20 cellular contexts compared by ENCODE assay signal in genomic region chr7:18430810-18431209, GRCh38.
DNase-seq lines count a peak whose midpoint lies in the region; ATAC-seq, FAIRE-seq and TF ChIP-seq lines count a peak whose summit lies in the region.
"Had no signal": no experiment of that assay in that cellular context is flagged by ENCODE, and none has a peak within 500 bp of the region (broad histone marks: within the 10 kb centered on the region; RNA-seq: fewer than 3 reads in every experiment).

No MANE protein-coding gene starts in this region.

- in situ Hi-C loops in IMR-90 (cut with MboI; ENCODE audit: low sequenced_read_pairs) = no loop called here

- H3K18ac ChIP-seq in IMR-90 (ENCODE audit: low read depth, low read length) (peak overlapping the region; percentile 92; the same call in 1 of the 2 replicates), H9 (ENCODE audit: insufficient read length, low read depth, low read length) (no peak overlapping the region)

- H3K4me3 ChIP-seq in IMR-90 (ENCODE audit: insufficient read depth, low read depth, low read length) (no peak overlapping the region), bronchial epithelial cell (ENCODE audit: low read depth, low read length) (no peak overlapping the region), neural progenitor cell (no peak overlapping the region)
- H3K4me3 ChIP-seq: BLaER1 treated with 17β-estradiol and CSF1 and Interleukin-3, amounts not matched to agents 10 nM and 100 nM; GM12878; GM23248 had no signal

- H3K4me3 Mint-ChIP-seq in neural progenitor cell (no peak overlapping the region), T-cell (no peak overlapping the region), H9 (no peak overlapping the region)
- H3K4me3 Mint-ChIP-seq: B cell; CD8-positive, alpha-beta T cell had no signal

- no peaks in the 10 kb centered on the region for H3K27me3 ChIP-seq in IMR-90 (ENCODE audit: control insufficient read depth, insufficient read depth, low read length)
- H3K27me3 ChIP-seq in bronchial epithelial cell (ENCODE audit: control insufficient read depth, insufficient read depth, low read length) = no peaks in the 10 kb centered on the region
- H3K27me3 ChIP-seq in foreskin keratinocyte = no peaks in the 10 kb centered on the region
- no peaks in the 10 kb centered on the region for H3K27me3 ChIP-seq in neural progenitor cell
- no peaks in the 10 kb centered on the region for H3K27me3 ChIP-seq in H9 (ENCODE audit: insufficient read depth, low read length)
- H3K27me3 ChIP-seq: BLaER1 treated with 17β-estradiol and CSF1 and Interleukin-3, amounts not matched to agents 10 nM and 100 nM had no signal

- H3K23ac ChIP-seq in IMR-90 (ENCODE audit: low read depth, low read length) (peak overlapping the region; percentile 32; the same call in 1 of the 2 replicates), H9 (ENCODE audit: insufficient read length, low read depth, low read length) (no peak overlapping the region)

- H2AFZ ChIP-seq in IMR-90 (replicated peaks; ENCODE audit: low read length, poor library complexity) (no peak overlapping the region), neural progenitor cell (replicated peaks) (no peak overlapping the region), H9 (ENCODE audit: low read length) (no peak overlapping the region)
- H2AFZ ChIP-seq: GM23248 had no signal

- DNase-seq in IMR-90 (no peak), bronchial epithelial cell (ENCODE audit: low read depth) (peak; percentile 46), foreskin keratinocyte (peak; percentile 38 to 73), neural progenitor cell (ENCODE audit: low spot score) (no peak), T-cell (no peak), H9 (no peak), DMS153 (lab: John Stamatoyannopoulos, UW) (no peak)
- DNase-seq: 8988T; Calu3; CD8-positive, alpha-beta T cell; DMS53; DND-41; EL; GM23248; HCEC 1CT had no signal

- ATAC-seq in IMR-90 (ENCODE audit: low read depth) (no peak), foreskin keratinocyte (peak; percentile 62), T-cell (replicated peaks in 1 of 4) (no peak)
- ATAC-seq: CD8-positive, alpha-beta T cell; GM12878 had no signal

- POLR2A ChIA-PET in IMR-90 (lab: Charles Lee; ENCODE audit: unreplicated experiment) (no interaction called here), T-cell (lab: Charles Lee) (no interaction called here)

- H4K5ac ChIP-seq in IMR-90 (ENCODE audit: low read depth, low read length) (peak overlapping the region; percentile 78; the same call in 1 of the 2 replicates), H9 (ENCODE audit: insufficient read length, low read depth, low read length) (no peak overlapping the region)

- H3K36me3 ChIP-seq in IMR-90 (ENCODE audit: control insufficient read depth, insufficient read depth, low read length) (no peaks in the 10 kb centered on the region), bronchial epithelial cell (ENCODE audit: control insufficient read depth, insufficient read depth, low read length) (no peaks in the 10 kb centered on the region), neural progenitor cell (no peaks in the 10 kb centered on the region)

- H3K27ac Mint-ChIP-seq in neural progenitor cell (peak overlapping the region; percentile 4), T-cell (no peak overlapping the region), H9 (no peak overlapping the region; a peak in 1 of 7 replicates)
- H3K27ac Mint-ChIP-seq: B cell; CD8-positive, alpha-beta T cell had no signal

- H3K56ac ChIP-seq in IMR-90 (ENCODE audit: extremely low read depth, insufficient read depth, low read length) (no peak overlapping the region; the same call in 1 of the 2 replicates), H9 (ENCODE audit: insufficient read length, low read depth, low read length) (no peak overlapping the region)

- no peak for TF ChIP-seq POLR2A in IMR-90 (IDR thresholded peaks at IDR 0.05; ENCODE audit: low read depth, low read length)

- H3K36me3 Mint-ChIP-seq in neural progenitor cell (no peaks in the 10 kb centered on the region), T-cell (no peaks in the 10 kb centered on the region), H9 (ENCODE audit: insufficient read depth in 1 of 3, low read depth in 3 of 3) (no peaks in the 10 kb centered on the region)
- H3K36me3 Mint-ChIP-seq: CD8-positive, alpha-beta T cell had no signal

- H3K79me1 ChIP-seq in IMR-90 (ENCODE audit: low read depth in 1 of 2, low read length in 2 of 2) = no peaks in the 10 kb centered on the region
- no peaks in the 10 kb centered on the region for H3K79me1 ChIP-seq in H9 (ENCODE audit: insufficient read depth, low read depth, low read length, poor library complexity, severe bottlenecking)

- no peak for TF ChIP-seq RAD21 in IMR-90 (IDR thresholded peaks at IDR 0.05; ENCODE audit: low read length)

- H3K27me3 Mint-ChIP-seq in neural progenitor cell (ENCODE audit: insufficient read depth, low read depth) (no peaks in the 10 kb centered on the region), T-cell (peaks cover 0 to 5% of the 10 kb centered on the region in 2 donors), H9 (ENCODE audit: low read depth) (no peaks in the 10 kb centered on the region)
- H3K27me3 Mint-ChIP-seq: B cell had no signal

- H2BK20ac ChIP-seq in IMR-90 (ENCODE audit: low read depth, low read length) = peak overlapping the region; percentile 65
- H2BK20ac ChIP-seq in H9 (ENCODE audit: low read depth, low read length, poor library complexity, severe bottlenecking) = no peak overlapping the region

- H3T11ph ChIP-seq in H9 (ENCODE audit: low read length) = no peak overlapping the region

- BruUV-seq in IMR-90 (replicated peaks; lab: Mats Ljungman, UMichigan) = no TSS peak

- H3K9me3 Mint-ChIP-seq in neural progenitor cell = peaks cover 2% of the 10 kb centered on the region
- H3K9me3 Mint-ChIP-seq in T-cell = peaks cover 0 to 4% (median 0%) of the 10 kb centered on the region in 3 donors
- H3K9me3 Mint-ChIP-seq in H9 = no peaks in the 10 kb centered on the region
- H3K9me3 Mint-ChIP-seq: CD8-positive, alpha-beta T cell had no signal

- H3K79me2 ChIP-seq in neural progenitor cell (ENCODE audit: low read depth) = no peaks in the 10 kb centered on the region
- H3K79me2 ChIP-seq in H9 (ENCODE audit: insufficient read depth, low read length) = no peaks in the 10 kb centered on the region

- H2BK5ac ChIP-seq in IMR-90 (ENCODE audit: low read depth, low read length, poor library complexity, severe bottlenecking) (peak overlapping the region; percentile 29), H9 (ENCODE audit: insufficient read length, low read length) (no peak overlapping the region)

- H2BK15ac ChIP-seq in IMR-90 (ENCODE audit: low read depth, low read length) = peak overlapping the region; percentile 90; the same call in 2 of the 3 replicates
- H2BK15ac ChIP-seq in H9 (ENCODE audit: low read depth, low read length) = no peak overlapping the region

- peaks cover 14% of the 10 kb centered on the region for H3K4me1 Mint-ChIP-seq in neural progenitor cell
- no peaks in the 10 kb centered on the region for H3K4me1 Mint-ChIP-seq in T-cell
- peaks cover 11 to 15% of the 10 kb centered on the region in 2 experiments for H3K4me1 Mint-ChIP-seq in H9

- H2BK120ac ChIP-seq in IMR-90 (ENCODE audit: low read depth, low read length) (peak overlapping the region; percentile 80), H9 (ENCODE audit: low read depth, low read length, poor library complexity, severe bottlenecking) (no peak overlapping the region)

- H4K20me1 ChIP-seq in IMR-90 (ENCODE audit: insufficient read depth, low read length) (no peaks in the 10 kb centered on the region), neural progenitor cell (ENCODE audit: low read depth) (no peaks in the 10 kb centered on the region), H9 (ENCODE audit: control insufficient read depth, insufficient read depth, insufficient read length) (no peaks in the 10 kb centered on the region)
- H4K20me1 ChIP-seq: BLaER1 treated with 17β-estradiol and CSF1 and Interleukin-3, amounts not matched to agents 10 nM and 100 nM had no signal

- H4K8ac ChIP-seq in IMR-90 (ENCODE audit: low read depth in 2 of 2, low read length in 2 of 2) (peak overlapping the region in 1 of 2 experiments; percentile 38; a peak in 1 of 4 replicates), H9 (replicated peaks; ENCODE audit: insufficient read length, low read depth, low read length) (no peak overlapping the region)

- CTCF ChIA-PET in IMR-90 (lab: Yijun Ruan, JAX) = no interaction called here
- CTCF ChIA-PET in T-cell (lab: Charles Lee) = no interaction called here

- no peak for FAIRE-seq in bronchial epithelial cell (lab: Jason Lieb, UNC)
- FAIRE-seq: GM12878, GM19239 had no signal

- H3K4ac ChIP-seq in IMR-90 (ENCODE audit: low read depth, low read length) (peak overlapping the region; percentile 76), H9 (ENCODE audit: low read depth, low read length) (no peak overlapping the region)

- H3K4me2 ChIP-seq in IMR-90 (ENCODE audit: low read depth, low read length) = no peak overlapping the region
- H3K4me2 ChIP-seq in neural progenitor cell = no peak overlapping the region
- no peak overlapping the region for H3K4me2 ChIP-seq in H9 (ENCODE audit: insufficient read depth, insufficient read length, low read length)
- H3K4me2 ChIP-seq: BLaER1 treated with 17β-estradiol and CSF1 and Interleukin-3, amounts not matched to agents 10 nM and 100 nM had no signal

- H2AK5ac ChIP-seq in IMR-90 (ENCODE audit: low read depth, low read length) (peak overlapping the region; percentile 98), H9 (ENCODE audit: insufficient read length, low read length) (no peak overlapping the region)

- H4K91ac ChIP-seq in IMR-90 (ENCODE audit: insufficient read depth, low read depth, low read length) (peak overlapping the region; percentile 50; the same call in 1 of the 2 replicates), H9 (ENCODE audit: insufficient read length, low read depth, low read length) (no peak overlapping the region)

- WGBS in IMR-90 (ENCODE audit: extremely low coverage in 2 of 2, insufficient read length in 1 of 2), 2 experiments = 90% methylated on average over 2 of the region's 2 CpGs; no CpG with 5 or more reads in 1 of the 2 experiments
- no CpG with 5 or more reads among the region's 2 CpGs for WGBS in H9 (ENCODE audit: extremely low coverage, insufficient read length, low lambda C conversion rate)

- H3K9me3 ChIP-seq in IMR-90 (ENCODE audit: control insufficient read depth, insufficient read depth, low read length) (no peaks in the 10 kb centered on the region), neural progenitor cell (ENCODE audit: low read depth) (no peaks in the 10 kb centered on the region), H9 (ENCODE audit: control insufficient read depth, low read depth, low read length) (no peaks in the 10 kb centered on the region)

- dilution Hi-C loops in IMR-90 (cut with HindIII; ENCODE audit: low sequenced_read_pairs, unreplicated experiment) = no loop called here

- H2BK12ac ChIP-seq in H9 (ENCODE audit: insufficient read length, low read depth, low read length) = no peak overlapping the region

- H2AK9ac ChIP-seq in IMR-90 (replicated peaks; ENCODE audit: low read depth, low read length, poor library complexity) = no peak overlapping the region

- no peaks in the 10 kb centered on the region for H3K23me2 ChIP-seq in H9 (ENCODE audit: insufficient read length, low read depth, low read length, poor library complexity, severe bottlenecking)

- intact Hi-C loops in IMR-90 (cut with micrococcal nuclease) = no loop called here

- no peaks in the 10 kb centered on the region for H3F3A ChIP-seq in neural progenitor cell (ENCODE audit: low read depth)

- TF ChIP-seq CTCF in IMR-90 (conservative IDR thresholded peaks at IDR 0.05; ENCODE audit: low read depth, low read length) (no peak), bronchial epithelial cell (IDR thresholded peaks at IDR 0.05; ENCODE audit: insufficient read depth, low read length, severe bottlenecking) (no peak), foreskin keratinocyte (conservative IDR thresholded peaks at IDR 0.05) (no peak), neural progenitor cell (IDR thresholded peaks at IDR 0.05) (no peak), H9 (conservative IDR thresholded peaks at IDR 0.05) (no peak)

- H3K4me1 ChIP-seq in IMR-90 (ENCODE audit: control insufficient read depth, insufficient read depth, low read length) (peaks cover 12% of the 10 kb centered on the region), foreskin keratinocyte (peaks cover 25% of the 10 kb centered on the region), neural progenitor cell (peaks cover 13% of the 10 kb centered on the region), H9 (ENCODE audit: insufficient read depth, low read length) (no peaks in the 10 kb centered on the region; the same call in 1 of the 2 replicates)

- no peak overlapping the region for H3K27ac ChIP-seq in IMR-90 (ENCODE audit: insufficient read depth, low read length)
- no peak overlapping the region for H3K27ac ChIP-seq in foreskin keratinocyte
- no peak overlapping the region for H3K27ac ChIP-seq in neural progenitor cell
- H3K27ac ChIP-seq in H9 (ENCODE audit: insufficient read length, low read depth, low read length) = no peak overlapping the region
- H3K27ac ChIP-seq: BLaER1 treated with 17β-estradiol and CSF1 and Interleukin-3, amounts not matched to agents 10 nM and 100 nM; GM23248; HL-60 had no signal

- H3K9ac ChIP-seq in IMR-90 (ENCODE audit: low read depth, low read length) (no peak overlapping the region), neural progenitor cell (no peak overlapping the region), H9 (ENCODE audit: extremely low read depth, insufficient read length, low read length) (no peak overlapping the region)
- H3K9ac ChIP-seq: BLaER1 treated with 17β-estradiol and CSF1 and Interleukin-3, amounts not matched to agents 10 nM and 100 nM; GM23248 had no signal

- peaks cover 6% of the 10 kb centered on the region; the same call in 1 of the 2 replicates for H3K9me1 ChIP-seq in IMR-90 (ENCODE audit: insufficient read depth, low read length)

- H3K14ac ChIP-seq in IMR-90 (replicated peaks; ENCODE audit: low read depth, low read length) = peak overlapping the region; percentile 71
- H3K14ac ChIP-seq in H9 (ENCODE audit: insufficient read depth, low read length) = no peak overlapping the region

Comparison
In these comparisons a context has a peak if more than half of its experiments do, and no peak if none do; other contexts are left out.
1. DNase-seq: peak in bronchial epithelial cell (single experiment) and foreskin keratinocyte (2 of 2); none in IMR-90 (single experiment), neural progenitor cell (single experiment), T-cell (0 of 34), H9 (single experiment) and DMS153 (single experiment).